ENCODE assay signal across 8 cellular contexts in the genomic region with DNA sequence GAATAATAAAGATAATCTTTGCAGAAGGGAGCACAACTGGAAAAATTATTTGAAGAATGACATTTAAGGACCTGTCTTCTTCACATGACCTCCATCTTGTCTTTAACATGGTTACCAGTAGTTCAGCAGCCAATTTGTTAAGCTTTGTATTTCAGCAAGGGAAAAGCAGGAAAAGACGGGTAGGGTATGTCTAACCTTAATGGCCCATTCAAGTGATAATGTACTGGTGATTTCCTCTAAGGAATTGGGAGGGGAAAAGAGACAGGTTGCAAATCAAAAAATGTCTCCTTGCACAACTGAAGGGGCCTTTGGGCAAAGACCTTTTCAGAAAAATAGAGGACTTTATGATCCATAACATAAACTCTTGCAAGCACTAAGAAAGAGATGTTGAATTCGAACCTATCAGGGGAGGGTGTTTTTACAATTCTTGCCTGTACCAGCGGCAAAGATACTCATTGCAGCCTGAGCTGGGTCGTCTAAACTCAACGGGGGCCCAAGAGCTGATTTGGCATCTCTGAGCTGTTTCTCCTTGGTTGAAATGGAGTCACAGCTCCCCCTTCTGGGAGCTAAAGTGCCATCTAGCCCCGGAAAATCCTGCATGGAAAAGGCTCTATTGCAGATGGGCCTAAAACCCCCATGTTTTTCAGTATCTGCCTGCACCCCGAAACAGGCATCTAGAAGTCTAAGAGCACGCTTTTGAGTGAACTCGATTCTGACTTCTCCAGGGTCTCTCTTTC. TPM values are rescaled to one million over a fixed set of nuclear protein-coding genes. Genes with fewer than 3 reads are reported as not detected.
DNase-seq lines count a peak whose midpoint lies in the region; ATAC-seq and TF ChIP-seq lines count a peak whose summit lies in the region.

No MANE protein-coding gene starts in this region.

- TF ChIP-seq CTCF in GM20000 (IDR thresholded peaks at IDR 0.05; ENCODE audit: extremely low read depth, missing control alignments), result peak; percentile 14
- peak; percentile 90 for TF ChIP-seq CTCF in epithelial cell of proximal tubule (conservative IDR thresholded peaks at IDR 0.05; ENCODE audit: low read depth, low read length)
- TF ChIP-seq CTCF in progenitor cell of endocrine pancreas (IDR thresholded peaks at IDR 0.05; ENCODE audit: unreplicated experiment), result peak; percentile 83
- TF ChIP-seq CTCF in spleen (IDR thresholded peaks at IDR 0.05 in 8 of 11, conservative IDR thresholded peaks at IDR 0.05 in 3 of 11), result peak in 5 of 11 experiments; percentile 23 to 44 (median 33)

- H3K9me3 Mint-ChIP-seq in progenitor cell of endocrine pancreas (ENCODE audit: low read depth), result no peaks in the 10 kb centered on the region

- peaks cover 3 to 41% (median 32%) of the 10 kb centered on the region in 7 donors for H3K27me3 ChIP-seq in spleen (replicated peaks in 1 of 7)

- no peak overlapping the region for H3K4me3 Mint-ChIP-seq in progenitor cell of endocrine pancreas (ENCODE audit: low read depth)

- peaks cover 0 to 13% (median 6%) of the 10 kb centered on the region in 6 donors for H3K4me1 ChIP-seq in spleen

- DNase-seq in AML-193 (lab: John Stamatoyannopoulos, UW) (peak; percentile 0 to 8), GM20000 (ENCODE audit: low spot score) (peak; percentile 25), NCI-H748 (lab: John Stamatoyannopoulos, UW; ENCODE audit: unreplicated experiment) (peak; percentile 90), epithelial cell of proximal tubule (ENCODE audit: low read depth) (no peak), progenitor cell of endocrine pancreas (ENCODE audit: low spot score, unreplicated experiment) (peak; percentile 36), spleen (no peak), ureter (ENCODE audit: low spot score) (no peak)

- peaks cover 12% of the 10 kb centered on the region for H3K4me1 Mint-ChIP-seq in progenitor cell of endocrine pancreas (ENCODE audit: low read depth)

- no peak for TF ChIP-seq POLR2A in spleen (IDR thresholded peaks at IDR 0.05)

- H3K4me3 ChIP-seq in epithelial cell of proximal tubule (ENCODE audit: low read depth, low read length) (no peak overlapping the region), spleen (no peak overlapping the region)

- peaks cover 0 to 5% (median 0%) of the 10 kb centered on the region in 8 donors for H3K9me3 ChIP-seq in spleen

- H3K27ac ChIP-seq in spleen, result no peak overlapping the region

- peaks cover 59% of the 10 kb centered on the region for H3K27me3 Mint-ChIP-seq in progenitor cell of endocrine pancreas

- no peaks in the 10 kb centered on the region for H3K36me3 Mint-ChIP-seq in progenitor cell of endocrine pancreas (ENCODE audit: insufficient read depth)

- H3K27ac Mint-ChIP-seq in progenitor cell of endocrine pancreas, result no peak overlapping the region

- 14 to 19% (median 16%) methylated on average over 9 of the region's 9 CpGs for WGBS in spleen, 5 donors

- no peak for ATAC-seq in HG02610 (IDR thresholded peaks at IDR 0.05; ENCODE audit: unreplicated experiment)

- no peaks in the 10 kb centered on the region for H3K36me3 ChIP-seq in spleen

- intact Hi-C loops in spleen (cut with DNase I; ENCODE audit: low total_unique reads), result no loop called here

RNA-seq across cellular contexts. Expression of gene BRINP1, which starts 3.8 kb away (rescaled TPM):
- 1.4 and 2.5 TPM in 2 replicates for total RNA-seq in epithelial cell of proximal tubule
- total RNA-seq in progenitor cell of endocrine pancreas, result 0.79 and 1.1 TPM in 2 replicates
- 1 to 10 TPM in 1 of 7 donors, under 1 TPM in 6; 0.10 to 1.2 (median 0.39) TPM for total RNA-seq in spleen
- under 1 TPM in 2 of 3 donors, not detected in 1; 0.05 to 0.06 TPM for polyA plus RNA-seq in spleen
- total RNA-seq in ureter, result 1.8 TPM

Comparison
In these comparisons a context has a peak if more than half of its experiments do, and no peak if none do; other contexts are left out.
1. DNase-seq: peak in AML-193 (2 of 2), GM20000 (single experiment), NCI-H748 (single experiment) and progenitor cell of endocrine pancreas (single experiment); none in epithelial cell of proximal tubule (single experiment), spleen (single experiment) and ureter (single experiment).